ENCODE assay signal across 26 cellular contexts in genomic region chr15:57305009-57305408, GRCh38.
A peak's percentile ranks its signal among the peaks of the same experiment; 100 is the strongest.
DNase-seq lines count a peak whose midpoint lies in the region; ATAC-seq and TF ChIP-seq lines count a peak whose summit lies in the region.
"Had no signal": no experiment of that assay in that cellular context is flagged by ENCODE, and none has a peak within 500 bp of the region (broad histone marks: within the 10 kb centered on the region; RNA-seq: fewer than 3 reads in every experiment).

No MANE protein-coding gene starts in this region.

- H3K4me3 ChIP-seq in right atrium auricular region, result no peak overlapping the region
- H3K4me3 ChIP-seq: Peyer's patch, thyroid gland had no signal

- no peak overlapping the region for H3K27ac Mint-ChIP-seq in WTC11
- H3K27ac Mint-ChIP-seq in glutamatergic neuron (ENCODE audit: unreplicated experiment), result peak overlapping the region; percentile 89
- peak overlapping the region; percentile 68 for H3K27ac Mint-ChIP-seq in stimulated activated naive B cell treated with anti-CD40 and anti-IgM and Interleukin-4, amounts not matched to agents 10 μg/mL and 1 μg/mL and 100 μg/mL, for 72 hours
- no peak overlapping the region for H3K27ac Mint-ChIP-seq in stimulated activated effector memory CD8-positive, alpha-beta T cell treated with anti-CD3 and anti-CD28 coated beads, Interleukin-12 subunit alpha, Interleukin-12 subunit beta, amount 100 ng/mL, for 72 hours
- H3K27ac Mint-ChIP-seq: activated CD8-positive, alpha-beta T cell treated with anti-CD3 and anti-CD28 coated beads for 36 hours; activated naive CD4-positive, alpha-beta T cell treated with anti-CD3 and anti-CD28 coated beads for 36 hours; stimulated activated naive CD8-positive, alpha-beta T cell treated with anti-CD3 and anti-CD28 coated beads, Interleukin-15, Interleukin-2, amounts not matched to agents 100 ng/mL and 50 ng/mL, for 24 hours had no signal

- H3K4me1 ChIP-seq in right atrium auricular region, result peaks cover 0 to 6% of the 10 kb centered on the region in 2 donors
- H3K4me1 ChIP-seq: foreskin keratinocyte had no signal

- no peaks in the 10 kb centered on the region for H3K9me3 Mint-ChIP-seq in WTC11
- peaks cover 6% of the 10 kb centered on the region for H3K9me3 Mint-ChIP-seq in glutamatergic neuron (ENCODE audit: unreplicated experiment)
- H3K9me3 Mint-ChIP-seq in stimulated activated naive B cell treated with anti-CD40 and anti-IgM and Interleukin-4, amounts not matched to agents 10 μg/mL and 1 μg/mL and 100 μg/mL, for 72 hours, result no peaks in the 10 kb centered on the region
- H3K9me3 Mint-ChIP-seq in stimulated activated effector memory CD8-positive, alpha-beta T cell treated with anti-CD3 and anti-CD28 coated beads, Interleukin-12 subunit alpha, Interleukin-12 subunit beta, amount 100 ng/mL, for 72 hours, result no peaks in the 10 kb centered on the region
- H3K9me3 Mint-ChIP-seq: activated CD8-positive, alpha-beta T cell treated with anti-CD3 and anti-CD28 coated beads for 36 hours; activated naive CD4-positive, alpha-beta T cell treated with anti-CD3 and anti-CD28 coated beads for 36 hours; stimulated activated naive CD8-positive, alpha-beta T cell treated with anti-CD3 and anti-CD28 coated beads, Interleukin-15, Interleukin-2, amounts not matched to agents 100 ng/mL and 50 ng/mL, for 24 hours had no signal

- intact Hi-C loops in left cardiac atrium (cut with DNase I), result loop anchor here (5.0 to 10.0 kb wide), 4 partner anchors 158 to 810 kb away; no protein-coding TSS in a partner anchor

- H3K27ac ChIP-seq in right atrium auricular region, result no peak overlapping the region
- H3K27ac ChIP-seq: foreskin keratinocyte, thyroid gland had no signal

- H3K36me3 Mint-ChIP-seq in WTC11 (no peaks in the 10 kb centered on the region), glutamatergic neuron (ENCODE audit: unreplicated experiment) (no peaks in the 10 kb centered on the region)
- H3K36me3 Mint-ChIP-seq in stimulated activated naive B cell treated with anti-CD40 and anti-IgM and Interleukin-4, amounts not matched to agents 10 μg/mL and 1 μg/mL and 100 μg/mL, for 72 hours, result peaks cover 50 to 66% of the 10 kb centered on the region in 2 donors
- no peaks in the 10 kb centered on the region for H3K36me3 Mint-ChIP-seq in stimulated activated effector memory CD8-positive, alpha-beta T cell treated with anti-CD3 and anti-CD28 coated beads, Interleukin-12 subunit alpha, Interleukin-12 subunit beta, amount 100 ng/mL, for 72 hours

- H3K27me3 Mint-ChIP-seq in WTC11 (ENCODE audit: low read depth), result no peaks in the 10 kb centered on the region; the same call in 1 of the 2 replicates
- H3K27me3 Mint-ChIP-seq in glutamatergic neuron (ENCODE audit: unreplicated experiment), result peaks cover 2% of the 10 kb centered on the region
- H3K27me3 Mint-ChIP-seq in stimulated activated naive B cell treated with anti-CD40 and anti-IgM and Interleukin-4, amounts not matched to agents 10 μg/mL and 1 μg/mL and 100 μg/mL, for 72 hours, result no peaks in the 10 kb centered on the region

- no peaks in the 10 kb centered on the region for H3K27me3 ChIP-seq in right atrium auricular region
- H3K27me3 ChIP-seq: foreskin keratinocyte, Peyer's patch, thyroid gland had no signal

- CTCF ChIA-PET in WTC11 (lab: Charles Lee), result interaction anchor here (0.9 to 4.1 kb wide), 3 partner anchors 17 to 222 kb away, joined by 4 to 100 read pairs (median 18); no protein-coding TSS in a partner anchor

- H3K4me1 Mint-ChIP-seq in WTC11, result peaks cover 25% of the 10 kb centered on the region
- peaks cover 16% of the 10 kb centered on the region for H3K4me1 Mint-ChIP-seq in glutamatergic neuron (ENCODE audit: low read depth, unreplicated experiment)
- peaks cover 49 to 81% of the 10 kb centered on the region in 2 donors for H3K4me1 Mint-ChIP-seq in stimulated activated naive B cell treated with anti-CD40 and anti-IgM and Interleukin-4, amounts not matched to agents 10 μg/mL and 1 μg/mL and 100 μg/mL, for 72 hours
- peaks cover 7% of the 10 kb centered on the region for H3K4me1 Mint-ChIP-seq in stimulated activated effector memory CD8-positive, alpha-beta T cell treated with anti-CD3 and anti-CD28 coated beads, Interleukin-12 subunit alpha, Interleukin-12 subunit beta, amount 100 ng/mL, for 72 hours

- TF ChIP-seq CTCF in right atrium auricular region (IDR thresholded peaks at IDR 0.05) (no peak), WTC11 (IDR thresholded peaks at IDR 0.05) (no peak), glutamatergic neuron (IDR thresholded peaks at IDR 0.05; ENCODE audit: partially characterized antibody, unreplicated experiment) (no peak)

- peak; percentile 49 for DNase-seq in right atrium auricular region (ENCODE audit: low spot score)
- no peak for DNase-seq in left cardiac atrium
- DNase-seq in WTC11 (ENCODE audit: low spot score), result no peak
- DNase-seq in glutamatergic neuron, result no peak
- DNase-seq in stimulated activated naive B cell treated with anti-CD40 and anti-IgM and Interleukin-4, amounts not matched to agents 10 μg/mL and 1 μg/mL and 100 μg/mL, for 72 hours, result no peak
- no peak for DNase-seq in stimulated activated effector memory CD8-positive, alpha-beta T cell treated with anti-CD3 and anti-CD28 coated beads, Interleukin-12 subunit alpha, Interleukin-12 subunit beta, amount 100 ng/mL, for 72 hours (ENCODE audit: low spot score in 2 of 2)
- no peak for DNase-seq in NCI-H1694 (lab: John Stamatoyannopoulos, UW)
- no peak for DNase-seq in RPMI8226
- DNase-seq: activated CD4-positive, CD25-positive, alpha-beta regulatory T cell; activated CD8-positive, alpha-beta T cell treated with anti-CD3 and anti-CD28 coated beads for 36 hours; activated naive CD4-positive, alpha-beta T cell treated with anti-CD3 and anti-CD28 coated beads for 36 hours; activated T-cell treated with anti-CD3 and anti-CD28 coated beads, Interleukin-2, amount 50 U/mL, for 1 hour; anterior cingulate cortex; central memory CD4-positive, alpha-beta T cell; effector CD4-positive, alpha-beta T cell; foreskin keratinocyte; HCEC 1CT; NCI-H187 treated with DMSO at 0.1 percent for 48 hours; NCI-H446; NK-92 treated with Interleukin-12 subunit alpha and Interleukin-12 subunit beta, amount 100 ng/mL, for 24 hours; nucleus accumbens; Peyer's patch; small intestine; stimulated activated CD4-positive, alpha-beta T cell treated with anti-CD3 and anti-CD28 coated beads, Interleukin-2, amount 100 ng/mL, for 24 hours; thyroid gland had no signal

- H3K9me3 ChIP-seq in right atrium auricular region, result no peaks in the 10 kb centered on the region
- H3K9me3 ChIP-seq: Peyer's patch, thyroid gland had no signal

- H3K4me3 Mint-ChIP-seq in WTC11 (peak overlapping the region; percentile 48), glutamatergic neuron (ENCODE audit: unreplicated experiment) (peak overlapping the region; percentile 79)
- peak overlapping the region; percentile 70 to 90 for H3K4me3 Mint-ChIP-seq in stimulated activated naive B cell treated with anti-CD40 and anti-IgM and Interleukin-4, amounts not matched to agents 10 μg/mL and 1 μg/mL and 100 μg/mL, for 72 hours
- H3K4me3 Mint-ChIP-seq in stimulated activated effector memory CD8-positive, alpha-beta T cell treated with anti-CD3 and anti-CD28 coated beads, Interleukin-12 subunit alpha, Interleukin-12 subunit beta, amount 100 ng/mL, for 72 hours, result no peak overlapping the region
- H3K4me3 Mint-ChIP-seq: activated CD8-positive, alpha-beta T cell treated with anti-CD3 and anti-CD28 coated beads for 36 hours; activated naive CD4-positive, alpha-beta T cell treated with anti-CD3 and anti-CD28 coated beads for 36 hours had no signal

- POLR2A ChIA-PET in WTC11 (lab: Charles Lee), result no interaction called here

- no peaks in the 10 kb centered on the region for H3K36me3 ChIP-seq in right atrium auricular region
- H3K36me3 ChIP-seq: Peyer's patch, thyroid gland had no signal

- ATAC-seq in left cardiac atrium (no peak), WTC11 (no peak)
- no peak for ATAC-seq in stimulated activated naive B cell treated with anti-CD40 and anti-IgM and Interleukin-4, amounts not matched to agents 10 μg/mL and 1 μg/mL and 100 μg/mL, for 72 hours (replicated peaks)
- no peak for ATAC-seq in stimulated activated effector memory CD8-positive, alpha-beta T cell treated with anti-CD3 and anti-CD28 coated beads, Interleukin-12 subunit alpha, Interleukin-12 subunit beta, amount 100 ng/mL, for 72 hours
- ATAC-seq: activated CD8-positive, alpha-beta T cell treated with anti-CD3 and anti-CD28 coated beads for 36 hours; foreskin keratinocyte had no signal

TF ChIP-seq in WTC11, 78 proteins besides CTCF, POLR2A, EP300 and RAD21 (continues in another document):
- TF ChIP-seq SP1 (CRISPR knock-in tag; conservative IDR thresholded peaks at IDR 0.05) (no peak), CDX4 (CRISPR knock-in tag; IDR thresholded peaks at IDR 0.05; ENCODE audit: borderline replicate concordance) (no peak), FOXJ3 (CRISPR knock-in tag; IDR thresholded peaks at IDR 0.05; ENCODE audit: borderline replicate concordance) (no peak), E2F5 (CRISPR knock-in tag; IDR thresholded peaks at IDR 0.05) (no peak), SMAD4 (CRISPR knock-in tag; IDR thresholded peaks at IDR 0.05) (no peak), RELA (CRISPR knock-in tag; IDR thresholded peaks at IDR 0.05; ENCODE audit: borderline replicate concordance) (no peak), NR1H2 (CRISPR knock-in tag; IDR thresholded peaks at IDR 0.05) (no peak), TCF7 (CRISPR knock-in tag; IDR thresholded peaks at IDR 0.05; ENCODE audit: low read depth) (no peak)

Comparison
In these comparisons a context has a peak if more than half of its experiments do, and no peak if none do; other contexts are left out.
1. H3K27ac Mint-ChIP-seq: peak in glutamatergic neuron (single experiment) and stimulated activated naive B cell treated with anti-CD40 and anti-IgM and Interleukin-4, amounts not matched to agents 10 μg/mL and 1 μg/mL and 100 μg/mL, for 72 hours (single experiment); none in WTC11 (single experiment) and stimulated activated effector memory CD8-positive, alpha-beta T cell treated with anti-CD3 and anti-CD28 coated beads, Interleukin-12 subunit alpha, Interleukin-12 subunit beta, amount 100 ng/mL, for 72 hours (single experiment).